Comparison of ENCODE assay signal across 16 cellular contexts in genomic region chr2:224248944-224249371, GRCh38.
"Had no signal": no experiment of that assay in that cellular context is flagged by ENCODE, and none has a peak within 500 bp of the region (broad histone marks: within the 10 kb centered on the region; RNA-seq: fewer than 3 reads in every experiment).

No MANE protein-coding gene starts in this region.

- H3K4me3 Mint-ChIP-seq: activated CD4-positive, alpha-beta memory T cell treated with anti-CD3 and anti-CD28 coated beads, Interleukin-2, amount 10 ng/mL, durations not matched to agents 7 days and 5 days; activated naive CD8-positive, alpha-beta T cell treated with anti-CD3 and anti-CD28 coated beads, Interleukin-2, amount 10 ng/mL, durations not matched to agents 7 days and 5 days; immature natural killer cell; naive thymus-derived CD4-positive, alpha-beta T cell had no signal

- H3K9ac ChIP-seq: parathyroid adenoma had no signal

- ATAC-seq: left cardiac atrium; naive thymus-derived CD4-positive, alpha-beta T cell had no signal

- H3K36me3 ChIP-seq: ascending aorta had no signal

- H2AFZ ChIP-seq: parathyroid adenoma had no signal

- H3K27ac Mint-ChIP-seq: activated CD4-positive, alpha-beta memory T cell treated with anti-CD3 and anti-CD28 coated beads, Interleukin-2, amount 10 ng/mL, durations not matched to agents 7 days and 5 days; activated naive CD8-positive, alpha-beta T cell treated with anti-CD3 and anti-CD28 coated beads, Interleukin-2, amount 10 ng/mL, durations not matched to agents 7 days and 5 days; immature natural killer cell; naive thymus-derived CD4-positive, alpha-beta T cell had no signal

- H3K4me1 ChIP-seq: ascending aorta, parathyroid adenoma had no signal

- H3K36me3 Mint-ChIP-seq: activated naive CD8-positive, alpha-beta T cell treated with anti-CD3 and anti-CD28 coated beads, Interleukin-2, amount 10 ng/mL, durations not matched to agents 7 days and 5 days; immature natural killer cell; naive thymus-derived CD4-positive, alpha-beta T cell had no signal

- H3K9me3 Mint-ChIP-seq: activated CD4-positive, alpha-beta memory T cell treated with anti-CD3 and anti-CD28 coated beads, Interleukin-2, amount 10 ng/mL, durations not matched to agents 7 days and 5 days; activated naive CD8-positive, alpha-beta T cell treated with anti-CD3 and anti-CD28 coated beads, Interleukin-2, amount 10 ng/mL, durations not matched to agents 7 days and 5 days; immature natural killer cell had no signal

- DNase-seq: activated CD4-positive, alpha-beta memory T cell treated with anti-CD3 and anti-CD28 coated beads, Interleukin-2, amount 10 ng/mL, durations not matched to agents 7 days and 5 days; activated CD4-positive, alpha-beta T cell treated with anti-CD3 and anti-CD28 coated beads for 1 hour; activated gamma-delta T cell treated with Interleukin-2 at 50 U/mL for 16 hours; activated naive CD8-positive, alpha-beta T cell treated with anti-CD3 and anti-CD28 coated beads, Interleukin-2, amount 10 ng/mL, durations not matched to agents 7 days and 5 days; activated T-cell treated with anti-CD3 and anti-CD28 coated beads, Interleukin-2, amount 50 U/mL, for 48 hours; glutamatergic neuron; immature natural killer cell; left cardiac atrium; naive thymus-derived CD4-positive, alpha-beta T cell; retina; substantia nigra; T-helper 9 cell; trophoblast cell had no signal

- H3K4me3 ChIP-seq: ascending aorta, lung had no signal

- H3K27ac ChIP-seq: ascending aorta, parathyroid adenoma had no signal

- H3K4me1 Mint-ChIP-seq: activated CD4-positive, alpha-beta memory T cell treated with anti-CD3 and anti-CD28 coated beads, Interleukin-2, amount 10 ng/mL, durations not matched to agents 7 days and 5 days; activated naive CD8-positive, alpha-beta T cell treated with anti-CD3 and anti-CD28 coated beads, Interleukin-2, amount 10 ng/mL, durations not matched to agents 7 days and 5 days; immature natural killer cell had no signal

- H3K27me3 ChIP-seq: ascending aorta had no signal

- H3K9me3 ChIP-seq: ascending aorta had no signal

- H3K79me2 ChIP-seq: parathyroid adenoma had no signal
